In genomic region chr4:10006604-10007435, GRCh38 we compare ENCODE assay signal across 9 cellular contexts. TPM values are rescaled to one million over a fixed set of nuclear protein-coding genes. Genes with fewer than 3 reads are reported as not detected.
DNase-seq lines count a peak whose midpoint lies in the region; ATAC-seq and TF ChIP-seq lines count a peak whose summit lies in the region.
"Had no signal": no experiment of that assay in that cellular context is flagged by ENCODE, and none has a peak within 500 bp of the region (broad histone marks: within the 10 kb centered on the region; RNA-seq: fewer than 3 reads in every experiment).

No MANE protein-coding gene starts in this region.

- peak; percentile 5 for ATAC-seq in GM18867 (IDR thresholded peaks at IDR 0.05; ENCODE audit: unreplicated experiment)
- peak; percentile 29 for ATAC-seq in HG02885 (IDR thresholded peaks at IDR 0.05; ENCODE audit: poor library complexity, unreplicated experiment)

- no peaks in the 10 kb centered on the region for H3K36me3 Mint-ChIP-seq in activated naive CD8-positive, alpha-beta T cell treated with anti-CD3 and anti-CD28 coated beads for 36 hours
- H3K36me3 Mint-ChIP-seq: IgD-negative memory B cell had no signal

- no peaks in the 10 kb centered on the region for H3K36me3 ChIP-seq in uterus

- peak; percentile 17 for DNase-seq in activated naive CD8-positive, alpha-beta T cell treated with anti-CD3 and anti-CD28 coated beads for 36 hours
- DNase-seq in kidney tubule cell (ENCODE audit: low spot score) (peak; percentile 96), uterus (peak in 1 of 2 donors; percentile 38), C1 segment of cervical spinal cord (lab: John Stamatoyannopoulos, UW) (no peak), cortex of kidney (lab: John Stamatoyannopoulos, UW) (no peak)
- DNase-seq in stimulated activated CD4-positive, alpha-beta T cell treated with anti-CD3 and anti-CD28 coated beads, Interleukin-4, amount 100 ng/mL, for 1 hour, result no peak

- H3K4me3 ChIP-seq in uterus, result no peak overlapping the region

- TF ChIP-seq POLR2A in uterus (IDR thresholded peaks at IDR 0.05), result no peak

- H3K4me3 Mint-ChIP-seq in activated naive CD8-positive, alpha-beta T cell treated with anti-CD3 and anti-CD28 coated beads for 36 hours, result no peak overlapping the region

- H3K27me3 Mint-ChIP-seq in activated naive CD8-positive, alpha-beta T cell treated with anti-CD3 and anti-CD28 coated beads for 36 hours, result no peaks in the 10 kb centered on the region
- H3K27me3 Mint-ChIP-seq: IgD-negative memory B cell had no signal

- peak overlapping the region; percentile 79 for H3K27ac Mint-ChIP-seq in activated naive CD8-positive, alpha-beta T cell treated with anti-CD3 and anti-CD28 coated beads for 36 hours

- H3K4me1 ChIP-seq in uterus, result no peaks in the 10 kb centered on the region

- H3K9me3 ChIP-seq in uterus, result no peaks in the 10 kb centered on the region

- peaks cover 46% of the 10 kb centered on the region for H3K4me1 Mint-ChIP-seq in activated naive CD8-positive, alpha-beta T cell treated with anti-CD3 and anti-CD28 coated beads for 36 hours

- TF ChIP-seq CTCF in uterus (IDR thresholded peaks at IDR 0.05), result no peak

- peak overlapping the region; percentile 35 to 50 for H3K27ac ChIP-seq in uterus

- H3K9me3 Mint-ChIP-seq in activated naive CD8-positive, alpha-beta T cell treated with anti-CD3 and anti-CD28 coated beads for 36 hours, result no peaks in the 10 kb centered on the region

- intact Hi-C loops in uterus (cut with DNase I; ENCODE audit: low total_unique reads), result no loop called here

- H3K27me3 ChIP-seq in uterus, result no peaks in the 10 kb centered on the region

RNA-seq across cellular contexts. Expression of gene SLC2A9, which starts 14.5 kb away (rescaled TPM):
- 1 to 10 TPM; 1.1 to 1.2 TPM for total RNA-seq in activated naive CD8-positive, alpha-beta T cell treated with anti-CD3 and anti-CD28 coated beads for 36 hours
- 1 to 10 TPM in 3 of 4 donors, under 1 TPM in 1; 0.51 to 9.3 (median 7.1) TPM for total RNA-seq in uterus

Comparison
In these comparisons a context has a peak if more than half of its experiments do, and no peak if none do; other contexts are left out.
1. DNase-seq: peak in activated naive CD8-positive, alpha-beta T cell treated with anti-CD3 and anti-CD28 coated beads for 36 hours (single experiment) and kidney tubule cell (single experiment); none in C1 segment of cervical spinal cord (0 of 14), stimulated activated CD4-positive, alpha-beta T cell treated with anti-CD3 and anti-CD28 coated beads, Interleukin-4, amount 100 ng/mL, for 1 hour (single experiment) and cortex of kidney (single experiment).